In genomic region chr5:176535655-176536131, GRCh38 we compare ENCODE assay signal across 8 cellular contexts. TPM values are rescaled to one million over a fixed set of nuclear protein-coding genes. Genes with fewer than 3 reads are reported as not detected.
DNase-seq lines count a peak whose midpoint lies in the region; ATAC-seq, FAIRE-seq and TF ChIP-seq lines count a peak whose summit lies in the region.

No MANE protein-coding gene starts in this region.

- no peaks in the 10 kb centered on the region for H3K27me3 Mint-ChIP-seq in activated CD4-positive, alpha-beta T cell treated with anti-CD3 and anti-CD28 coated beads, Interleukin-2, amount 10 ng/mL, durations not matched to agents 7 days and 5 days
- H3K27me3 Mint-ChIP-seq in activated B cell treated with CpG ODN at 0.5 μM for 24 hours: no peaks in the 10 kb centered on the region

- no peaks in the 10 kb centered on the region for H3K9me2 ChIP-seq in hepatocyte (replicated peaks; ENCODE audit: insufficient read depth)

- peak overlapping the region; percentile 95 for H3K4me2 ChIP-seq in hepatocyte

- ATAC-seq in activated B cell treated with CpG ODN at 0.5 μM for 24 hours (ENCODE audit: low read depth) (no peak), GM18858 (IDR thresholded peaks at IDR 0.05; ENCODE audit: unreplicated experiment) (no peak)

- no peak overlapping the region for H2AFZ ChIP-seq in hepatocyte

- no peak for DNase-seq in activated CD4-positive, alpha-beta T cell treated with anti-CD3 and anti-CD28 coated beads, Interleukin-2, amount 10 ng/mL, durations not matched to agents 7 days and 5 days
- no peak for DNase-seq in activated CD4-positive, alpha-beta T cell treated with anti-CD3 and anti-CD28 coated beads for 1 hour
- DNase-seq in activated B cell treated with CpG ODN at 0.5 μM for 24 hours (no peak), hepatocyte (ENCODE audit: low spot score) (no peak), small intestine (no peak), globus pallidus (ENCODE audit: low spot score) (no peak), cerebellum (ENCODE audit: low spot score) (no peak)

- H3K36me3 ChIP-seq in hepatocyte (replicated peaks; ENCODE audit: insufficient read depth, low read depth) (no peaks in the 10 kb centered on the region), small intestine (ENCODE audit: control insufficient read depth in 2 of 2, insufficient read depth in 2 of 2, low read length in 2 of 2) (peaks cover 10 to 13% of the 10 kb centered on the region in 2 donors)

- intact Hi-C loops in activated B cell treated with CpG ODN at 0.5 μM for 24 hours (cut with micrococcal nuclease): loop anchor here (2.0 to 10.0 kb wide), 6 partner anchors 97 to 1579 kb away; partner anchors contain the start of genes EIF4E1B, N4BP3, NSD1 and PRELID1

- peaks cover 40% of the 10 kb centered on the region for H3K36me3 Mint-ChIP-seq in activated CD4-positive, alpha-beta T cell treated with anti-CD3 and anti-CD28 coated beads, Interleukin-2, amount 10 ng/mL, durations not matched to agents 7 days and 5 days (ENCODE audit: low read depth)
- H3K36me3 Mint-ChIP-seq in activated B cell treated with CpG ODN at 0.5 μM for 24 hours (ENCODE audit: low read depth): peaks cover 22% of the 10 kb centered on the region

- H3K27ac ChIP-seq in hepatocyte: peak overlapping the region; percentile 96
- peak overlapping the region; percentile 86 to 93 for H3K27ac ChIP-seq in small intestine (ENCODE audit: low read depth in 1 of 2, low read length in 1 of 2)

- 2% methylated on average over 10 of the region's 10 CpGs for WGBS in hepatocyte (ENCODE audit: low lambda C conversion rate, missing lambda C conversion rate)
- 1 to 3% (median 1%) methylated on average over 10 of the region's 10 CpGs for WGBS in small intestine, 3 donors

- no peaks in the 10 kb centered on the region for H3K9me3 ChIP-seq in hepatocyte (ENCODE audit: low read depth)
- no peaks in the 10 kb centered on the region for H3K9me3 ChIP-seq in small intestine (ENCODE audit: control insufficient read depth, low read depth)

- H3K79me2 ChIP-seq in hepatocyte: peaks cover 57% of the 10 kb centered on the region

- POLR2A ChIA-PET in activated CD4-positive, alpha-beta T cell treated with anti-CD3 and anti-CD28 coated beads, Interleukin-2, amount 10 ng/mL, durations not matched to agents 7 days and 5 days (lab: Charles Lee): no interaction called here
- POLR2A ChIA-PET in activated B cell treated with CpG ODN at 0.5 μM for 24 hours (lab: Charles Lee): interaction anchor here (0.6 to 4.2 kb wide), 13 partner anchors 8 to 1695 kb away, joined by 3 to 53 read pairs (median 5); partner anchors contain the start of genes CLTB, FAF2, GRK6 and KIAA1191

- no peak for FAIRE-seq in small intestine (lab: Jason Lieb, UNC)

- H3K9me3 Mint-ChIP-seq in activated CD4-positive, alpha-beta T cell treated with anti-CD3 and anti-CD28 coated beads, Interleukin-2, amount 10 ng/mL, durations not matched to agents 7 days and 5 days: no peaks in the 10 kb centered on the region
- no peaks in the 10 kb centered on the region for H3K9me3 Mint-ChIP-seq in activated B cell treated with CpG ODN at 0.5 μM for 24 hours

- no peak for TF ChIP-seq CTCF in activated B cell treated with CpG ODN at 0.5 μM for 24 hours (IDR thresholded peaks at IDR 0.05)
- TF ChIP-seq CTCF in hepatocyte (IDR thresholded peaks at IDR 0.05; ENCODE audit: poor library complexity): no peak

- H3K4me1 Mint-ChIP-seq in activated CD4-positive, alpha-beta T cell treated with anti-CD3 and anti-CD28 coated beads, Interleukin-2, amount 10 ng/mL, durations not matched to agents 7 days and 5 days: peaks cover 62% of the 10 kb centered on the region
- peaks cover 66% of the 10 kb centered on the region for H3K4me1 Mint-ChIP-seq in activated B cell treated with CpG ODN at 0.5 μM for 24 hours

- peak overlapping the region; percentile 100 for H3K27ac Mint-ChIP-seq in activated CD4-positive, alpha-beta T cell treated with anti-CD3 and anti-CD28 coated beads, Interleukin-2, amount 10 ng/mL, durations not matched to agents 7 days and 5 days
- peak overlapping the region; percentile 95 for H3K27ac Mint-ChIP-seq in activated B cell treated with CpG ODN at 0.5 μM for 24 hours

- H3K4me3 Mint-ChIP-seq in activated CD4-positive, alpha-beta T cell treated with anti-CD3 and anti-CD28 coated beads, Interleukin-2, amount 10 ng/mL, durations not matched to agents 7 days and 5 days: peak overlapping the region; percentile 94
- H3K4me3 Mint-ChIP-seq in activated B cell treated with CpG ODN at 0.5 μM for 24 hours: peak overlapping the region; percentile 97

- peaks cover 38% of the 10 kb centered on the region for H3K4me1 ChIP-seq in hepatocyte (ENCODE audit: insufficient read depth)
- peaks cover 7 to 15% of the 10 kb centered on the region in 2 donors for H3K4me1 ChIP-seq in small intestine (ENCODE audit: control insufficient read depth in 2 of 2, insufficient read depth in 1 of 2, low read depth in 1 of 2, low read length in 1 of 2)

- peaks cover 44% of the 10 kb centered on the region for H4K20me1 ChIP-seq in hepatocyte (ENCODE audit: insufficient read depth, poor library complexity, severe bottlenecking)

- CTCF ChIA-PET in activated CD4-positive, alpha-beta T cell treated with anti-CD3 and anti-CD28 coated beads, Interleukin-2, amount 10 ng/mL, durations not matched to agents 7 days and 5 days (lab: Charles Lee): interaction anchor here (0.6 to 4.8 kb wide), 4 partner anchors 14 to 151 kb away, joined by 3 to 31 read pairs (median 4); partner anchors contain the start of genes CLTB and FAF2
- CTCF ChIA-PET in activated B cell treated with CpG ODN at 0.5 μM for 24 hours (lab: Charles Lee): interaction anchor here (1.4 to 3.3 kb wide), 2 partner anchors 7 to 119 kb away, joined by 3 to 19 read pairs; partner anchors contain the start of gene CLTB

- H3K27me3 ChIP-seq in hepatocyte (no peaks in the 10 kb centered on the region), small intestine (ENCODE audit: control insufficient read depth in 2 of 2, insufficient read depth in 2 of 2, low read length in 2 of 2) (no peaks in the 10 kb centered on the region)

- peak overlapping the region; percentile 100 for H3K4me3 ChIP-seq in hepatocyte
- H3K4me3 ChIP-seq in small intestine (ENCODE audit: low read depth in 1 of 2, low read length in 2 of 2): peak overlapping the region; percentile 38 to 84

RNA-seq across cellular contexts. Expression of gene RNF44, which starts 1.5 kb away (rescaled TPM):
- 100 to 1,000 TPM; 137 TPM for total RNA-seq in activated CD4-positive, alpha-beta T cell treated with anti-CD3 and anti-CD28 coated beads, Interleukin-2, amount 10 ng/mL, durations not matched to agents 7 days and 5 days
- total RNA-seq in activated B cell treated with CpG ODN at 0.5 μM for 24 hours: 78.6 and 96.5 TPM in 2 replicates
- 9.5 and 13.0 TPM in 2 replicates for total RNA-seq in hepatocyte
- 17.4 and 19.6 TPM in 2 replicates for polyA plus RNA-seq in hepatocyte
- polyA plus RNA-seq in small intestine: 10 to 100 TPM; 13.5 to 27.0 (median 14.5) TPM
- total RNA-seq in cerebellum: 16.3 TPM

RNA-seq across cellular contexts. Expression of gene CDHR2, which starts 13.4 kb away (rescaled TPM):
- 1 to 10 TPM; 1.3 to 2.4 TPM for total RNA-seq in activated CD4-positive, alpha-beta T cell treated with anti-CD3 and anti-CD28 coated beads, Interleukin-2, amount 10 ng/mL, durations not matched to agents 7 days and 5 days
- total RNA-seq in activated B cell treated with CpG ODN at 0.5 μM for 24 hours (0.31 and 0.42 TPM in 2 replicates), hepatocyte (24.8 and 29.8 TPM in 2 replicates), cerebellum (0.18 TPM)
- polyA plus RNA-seq in hepatocyte (16.3 and 28.3 TPM in 2 replicates), small intestine (100 to 1,000 TPM in 2 of 3 donors, 10 to 100 TPM in 1; 50.1 to 545 (median 411) TPM)
